Comparison of ENCODE assay signal across 1 cellular context in the genomic region with DNA sequence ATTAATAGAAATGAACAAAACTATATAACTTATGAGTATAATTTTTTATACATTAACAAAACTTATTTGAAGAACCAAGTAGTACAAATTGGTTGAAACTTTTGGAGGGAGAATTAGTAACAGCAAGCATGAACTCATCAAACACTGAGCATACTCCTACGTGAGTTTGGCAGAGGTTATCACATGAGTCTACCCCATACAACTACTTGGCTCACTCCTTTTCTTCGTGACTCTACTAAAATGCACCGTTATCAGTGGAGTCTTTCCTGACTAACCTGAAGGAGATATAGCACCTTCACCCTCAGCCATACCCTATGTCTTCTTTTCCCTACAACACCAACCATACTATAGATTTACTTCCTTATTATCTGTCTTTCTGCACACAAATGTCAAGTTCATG.
TF ChIP-seq lines count a peak whose summit lies in the region.

No MANE protein-coding gene starts in this region.

TF ChIP-seq in SK-N-SH, 30 proteins besides CTCF, POLR2A, EP300 and RAD21 (continued from another document):
- TF ChIP-seq, protein P1, sequence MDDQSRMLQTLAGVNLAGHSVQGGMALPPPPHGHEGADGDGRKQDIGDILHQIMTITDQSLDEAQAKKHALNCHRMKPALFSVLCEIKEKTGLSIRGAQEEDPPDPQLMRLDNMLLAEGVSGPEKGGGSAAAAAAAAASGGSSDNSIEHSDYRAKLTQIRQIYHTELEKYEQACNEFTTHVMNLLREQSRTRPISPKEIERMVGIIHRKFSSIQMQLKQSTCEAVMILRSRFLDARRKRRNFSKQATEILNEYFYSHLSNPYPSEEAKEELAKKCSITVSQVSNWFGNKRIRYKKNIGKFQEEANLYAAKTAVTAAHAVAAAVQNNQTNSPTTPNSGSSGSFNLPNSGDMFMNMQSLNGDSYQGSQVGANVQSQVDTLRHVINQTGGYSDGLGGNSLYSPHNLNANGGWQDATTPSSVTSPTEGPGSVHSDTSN (IDR thresholded peaks at IDR 0.05): no peak
